In the genomic region with DNA sequence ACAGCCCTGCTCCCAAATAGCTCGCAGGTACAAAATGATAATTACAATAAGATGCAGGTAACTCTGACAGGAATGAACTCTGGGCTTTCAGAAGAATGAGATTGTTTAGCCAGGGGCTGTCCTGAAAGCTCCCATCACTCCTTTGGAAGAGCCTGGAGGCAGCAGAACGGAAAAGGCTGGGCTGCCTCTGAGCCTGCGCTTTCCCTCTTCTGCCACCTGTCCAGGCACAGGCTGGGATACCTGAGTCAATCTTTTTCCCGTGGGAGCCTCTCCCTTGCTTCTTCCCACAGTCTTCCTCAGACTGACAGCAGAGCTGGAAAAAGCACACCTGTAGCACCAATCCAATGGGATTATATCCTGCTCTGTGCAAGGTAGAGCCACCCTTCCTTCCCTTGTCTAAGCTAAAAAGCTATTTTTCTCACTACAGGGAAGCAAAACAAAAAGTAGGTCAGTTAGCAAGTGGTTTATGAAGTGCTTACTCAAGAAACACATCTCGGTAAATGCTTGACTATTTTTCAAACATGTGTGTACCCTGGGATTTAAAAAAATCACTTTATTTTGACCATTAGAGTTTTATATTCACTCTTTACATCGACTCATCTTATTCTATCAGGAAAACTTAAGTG, we compare ENCODE assay signal across 2 cellular contexts.
TF ChIP-seq lines count a peak whose summit lies in the region.

No MANE protein-coding gene starts in this region.

TF ChIP-seq in K562, 482 proteins besides CTCF, POLR2A, EP300 and RAD21:
- TF ChIP-seq SPI1 (IDR thresholded peaks at IDR 0.05; ENCODE audit: borderline replicate concordance, low read depth, low read length) = no peak
- TF ChIP-seq, protein P1, sequence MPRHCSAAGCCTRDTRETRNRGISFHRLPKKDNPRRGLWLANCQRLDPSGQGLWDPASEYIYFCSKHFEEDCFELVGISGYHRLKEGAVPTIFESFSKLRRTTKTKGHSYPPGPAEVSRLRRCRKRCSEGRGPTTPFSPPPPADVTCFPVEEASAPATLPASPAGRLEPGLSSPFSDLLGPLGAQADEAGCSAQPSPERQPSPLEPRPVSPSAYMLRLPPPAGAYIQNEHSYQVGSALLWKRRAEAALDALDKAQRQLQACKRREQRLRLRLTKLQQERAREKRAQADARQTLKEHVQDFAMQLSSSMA (CRISPR knock-in tag; IDR thresholded peaks at IDR 0.05) = no peak
- TF ChIP-seq, protein P2, sequence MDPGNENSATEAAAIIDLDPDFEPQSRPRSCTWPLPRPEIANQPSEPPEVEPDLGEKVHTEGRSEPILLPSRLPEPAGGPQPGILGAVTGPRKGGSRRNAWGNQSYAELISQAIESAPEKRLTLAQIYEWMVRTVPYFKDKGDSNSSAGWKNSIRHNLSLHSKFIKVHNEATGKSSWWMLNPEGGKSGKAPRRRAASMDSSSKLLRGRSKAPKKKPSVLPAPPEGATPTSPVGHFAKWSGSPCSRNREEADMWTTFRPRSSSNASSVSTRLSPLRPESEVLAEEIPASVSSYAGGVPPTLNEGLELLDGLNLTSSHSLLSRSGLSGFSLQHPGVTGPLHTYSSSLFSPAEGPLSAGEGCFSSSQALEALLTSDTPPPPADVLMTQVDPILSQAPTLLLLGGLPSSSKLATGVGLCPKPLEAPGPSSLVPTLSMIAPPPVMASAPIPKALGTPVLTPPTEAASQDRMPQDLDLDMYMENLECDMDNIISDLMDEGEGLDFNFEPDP (CRISPR knock-in tag; IDR thresholded peaks at IDR 0.05) = no peak
- TF ChIP-seq ZNF644 (tag; IDR thresholded peaks at IDR 0.05; ENCODE audit: low read depth) = no peak
TF ChIP-seq in K562: peak in this region for 0.

TF ChIP-seq in HepG2, 621 proteins besides CTCF, POLR2A, EP300 and RAD21:
- no peak for TF ChIP-seq KDM1A (CRISPR knock-in tag; IDR thresholded peaks at IDR 0.05)
